ENCODE assay signal across 27 cellular contexts in genomic region chr7:840001-840600, GRCh38.
"Had no signal": no experiment of that assay in that cellular context is flagged by ENCODE, and none has a peak within 500 bp of the region (broad histone marks: within the 10 kb centered on the region; RNA-seq: fewer than 3 reads in every experiment).

No MANE protein-coding gene starts in this region.

- H3K27me3 ChIP-seq: gastrocnemius medialis, upper lobe of right lung had no signal

- H3K27ac Mint-ChIP-seq: activated B cell treated with CpG ODN at 0.5 μM for 24 hours; activated CD8-positive, alpha-beta memory T cell treated with anti-CD3 and anti-CD28 coated beads, Interleukin-2, amount 10 ng/mL, durations not matched to agents 7 days and 5 days; activated CD8-positive, alpha-beta T cell treated with anti-CD3 and anti-CD28 coated beads, Interleukin-2, amount 10 ng/mL, durations not matched to agents 7 days and 5 days; activated naive CD4-positive, alpha-beta T cell treated with anti-CD3 and anti-CD28 coated beads, Interleukin-2, amount 50 U/mL, for 24 hours; activated naive CD8-positive, alpha-beta T cell treated with anti-CD3 and anti-CD28 coated beads, Interleukin-2, amount 50 U/mL, for 24 hours; activated T-helper 2 cell treated with anti-CD3 and anti-CD28 coated beads, Interferon-gamma antibody, Interleukin-2, Interleukin-4, amounts not matched to agents 10 μg/mL and 5 μg/mL and 100 μg/mL, durations not matched to agents 14 hours and 24 hours and 36 hours; dendritic cell treated with granulocyte-macrophage colony-stimulating factor and Interleukin-4, amounts not matched to agents 40 ng/mL and 50 ng/mL, for 4 days; mesothelial cell of epicardium; naive thymus-derived CD4-positive, alpha-beta T cell; stimulated activated naive CD8-positive, alpha-beta T cell treated with anti-CD3 and anti-CD28 coated beads, Interleukin-15, Interleukin-2, amounts not matched to agents 100 ng/mL and 50 ng/mL, for 24 hours; T-cell; T-helper 2 cell treated with Interferon-gamma antibody and Interleukin-4, amounts not matched to agents 5 μg/mL and 100 μg/mL, for 36 hours had no signal

- H3K4me1 ChIP-seq: parathyroid adenoma had no signal

- ATAC-seq: activated CD8-positive, alpha-beta memory T cell treated with anti-CD3 and anti-CD28 coated beads, Interleukin-2, amount 10 ng/mL, durations not matched to agents 7 days and 5 days; activated CD8-positive, alpha-beta T cell treated with anti-CD3 and anti-CD28 coated beads, Interleukin-2, amount 10 ng/mL, durations not matched to agents 7 days and 5 days; activated naive CD8-positive, alpha-beta T cell treated with anti-CD3 and anti-CD28 coated beads, Interleukin-2, amount 50 U/mL, for 24 hours; gastrocnemius medialis; left cardiac atrium; left ventricle myocardium superior; naive thymus-derived CD4-positive, alpha-beta T cell; right cardiac atrium; T-cell; upper lobe of right lung had no signal

- H3K27me3 Mint-ChIP-seq: activated B cell treated with CpG ODN at 0.5 μM for 24 hours; activated CD8-positive, alpha-beta memory T cell treated with anti-CD3 and anti-CD28 coated beads, Interleukin-2, amount 10 ng/mL, durations not matched to agents 7 days and 5 days; activated naive CD4-positive, alpha-beta T cell treated with anti-CD3 and anti-CD28 coated beads, Interleukin-2, amount 50 U/mL, for 24 hours; activated naive CD8-positive, alpha-beta T cell treated with anti-CD3 and anti-CD28 coated beads, Interleukin-2, amount 50 U/mL, for 24 hours; dendritic cell treated with granulocyte-macrophage colony-stimulating factor and Interleukin-4, amounts not matched to agents 40 ng/mL and 50 ng/mL, for 4 days; naive thymus-derived CD4-positive, alpha-beta T cell; stimulated activated naive CD8-positive, alpha-beta T cell treated with anti-CD3 and anti-CD28 coated beads, Interleukin-15, Interleukin-2, amounts not matched to agents 100 ng/mL and 50 ng/mL, for 24 hours; T-cell had no signal

- H3K9ac ChIP-seq: parathyroid adenoma had no signal

- H3K4me3 ChIP-seq: gastrocnemius medialis, upper lobe of right lung had no signal

- H3K4me1 Mint-ChIP-seq: activated CD8-positive, alpha-beta memory T cell treated with anti-CD3 and anti-CD28 coated beads, Interleukin-2, amount 10 ng/mL, durations not matched to agents 7 days and 5 days; mesothelial cell of epicardium had no signal

- DNase-seq: activated B cell treated with CpG ODN at 0.5 μM for 24 hours; activated CD4-positive, alpha-beta T cell treated with anti-CD3 and anti-CD28 coated beads, Interleukin-2, amount 50 U/mL, for 1 hour; activated CD8-positive, alpha-beta memory T cell treated with anti-CD3 and anti-CD28 coated beads, Interleukin-2, amount 10 ng/mL, durations not matched to agents 7 days and 5 days; activated CD8-positive, alpha-beta T cell treated with anti-CD3 and anti-CD28 coated beads, Interleukin-2, amount 10 ng/mL, durations not matched to agents 7 days and 5 days; activated naive CD8-positive, alpha-beta T cell treated with anti-CD3 and anti-CD28 coated beads, Interleukin-2, amount 50 U/mL, for 24 hours; activated T-cell treated with anti-CD3 and anti-CD28 coated beads, Interleukin-2, amount 50 U/mL, for 48 hours; amygdala; central memory CD4-positive, alpha-beta T cell; gastrocnemius medialis; head of caudate nucleus; hippocampal formation; left cardiac atrium; left ventricle myocardium superior; naive thymus-derived CD4-positive, alpha-beta T cell; nucleus accumbens; right cardiac atrium; stimulated activated CD4-positive, alpha-beta T cell treated with anti-CD3 and anti-CD28 coated beads, Interleukin-4, amount 100 ng/mL, for 1 hour; T-cell; upper lobe of right lung had no signal

- H3K4me3 Mint-ChIP-seq: activated B cell treated with CpG ODN at 0.5 μM for 24 hours; activated CD8-positive, alpha-beta memory T cell treated with anti-CD3 and anti-CD28 coated beads, Interleukin-2, amount 10 ng/mL, durations not matched to agents 7 days and 5 days; activated CD8-positive, alpha-beta T cell treated with anti-CD3 and anti-CD28 coated beads, Interleukin-2, amount 10 ng/mL, durations not matched to agents 7 days and 5 days; activated naive CD4-positive, alpha-beta T cell treated with anti-CD3 and anti-CD28 coated beads, Interleukin-2, amount 50 U/mL, for 24 hours; activated naive CD8-positive, alpha-beta T cell treated with anti-CD3 and anti-CD28 coated beads, Interleukin-2, amount 50 U/mL, for 24 hours; dendritic cell treated with granulocyte-macrophage colony-stimulating factor and Interleukin-4, amounts not matched to agents 40 ng/mL and 50 ng/mL, for 4 days; mesothelial cell of epicardium; naive thymus-derived CD4-positive, alpha-beta T cell; stimulated activated naive CD8-positive, alpha-beta T cell treated with anti-CD3 and anti-CD28 coated beads, Interleukin-15, Interleukin-2, amounts not matched to agents 100 ng/mL and 50 ng/mL, for 24 hours; T-cell; T-helper 2 cell treated with Interferon-gamma antibody and Interleukin-4, amounts not matched to agents 5 μg/mL and 100 μg/mL, for 36 hours had no signal

- H3K9me3 Mint-ChIP-seq: activated B cell treated with CpG ODN at 0.5 μM for 24 hours; activated naive CD4-positive, alpha-beta T cell treated with anti-CD3 and anti-CD28 coated beads, Interleukin-2, amount 50 U/mL, for 24 hours; activated naive CD8-positive, alpha-beta T cell treated with anti-CD3 and anti-CD28 coated beads, Interleukin-2, amount 50 U/mL, for 24 hours; activated T-helper 2 cell treated with anti-CD3 and anti-CD28 coated beads, Interferon-gamma antibody, Interleukin-2, Interleukin-4, amounts not matched to agents 10 μg/mL and 5 μg/mL and 100 μg/mL, durations not matched to agents 14 hours and 24 hours and 36 hours; dendritic cell treated with granulocyte-macrophage colony-stimulating factor and Interleukin-4, amounts not matched to agents 40 ng/mL and 50 ng/mL, for 4 days; mesothelial cell of epicardium; naive thymus-derived CD4-positive, alpha-beta T cell; stimulated activated naive CD8-positive, alpha-beta T cell treated with anti-CD3 and anti-CD28 coated beads, Interleukin-15, Interleukin-2, amounts not matched to agents 100 ng/mL and 50 ng/mL, for 24 hours; T-cell; T-helper 2 cell treated with Interferon-gamma antibody and Interleukin-4, amounts not matched to agents 5 μg/mL and 100 μg/mL, for 36 hours had no signal

- H3K9me3 ChIP-seq: gastrocnemius medialis, upper lobe of right lung had no signal

- H3K27ac ChIP-seq: parathyroid adenoma, upper lobe of right lung had no signal

- H2AFZ ChIP-seq: parathyroid adenoma had no signal

- FAIRE-seq: keratinocyte had no signal
